In the genomic region with DNA sequence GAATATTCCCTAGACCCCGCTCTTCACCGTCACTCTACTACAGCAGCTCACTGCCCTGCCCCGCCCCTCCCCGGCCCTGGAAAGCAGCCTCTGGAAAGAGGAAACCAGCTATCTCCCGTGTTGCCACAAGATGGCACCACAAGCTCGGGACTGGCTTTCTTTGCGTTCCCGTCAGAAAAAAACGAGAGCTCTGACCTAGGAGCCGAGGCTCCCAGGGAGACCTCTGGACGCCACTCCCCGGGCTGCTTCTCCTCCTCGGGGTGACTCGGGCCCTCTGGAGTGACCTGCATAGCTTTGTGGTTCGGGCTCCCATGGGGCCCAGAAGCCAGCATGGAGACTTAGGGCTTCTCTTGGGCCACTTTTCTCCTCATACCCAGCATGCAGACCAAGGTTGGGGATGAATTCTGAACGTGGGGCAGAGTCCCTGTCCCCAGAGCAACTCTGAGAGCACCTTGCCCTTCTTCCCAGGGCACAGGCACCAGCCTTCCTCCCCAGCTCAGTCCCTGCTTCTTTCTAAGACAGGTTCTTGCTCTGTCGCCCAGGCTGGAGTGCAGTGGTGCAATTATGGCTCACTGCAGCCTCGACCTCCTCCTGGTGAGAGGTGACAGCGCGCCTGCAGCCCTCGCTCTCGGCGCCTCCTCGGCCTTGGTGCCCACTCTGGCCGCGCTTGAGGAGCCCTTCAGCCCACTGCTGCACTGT, we compare ENCODE assay signal across 8 cellular contexts. TPM values are rescaled to one million over a fixed set of nuclear protein-coding genes. Genes with fewer than 3 reads are reported as not detected.
DNase-seq lines count a peak whose midpoint lies in the region; ATAC-seq and TF ChIP-seq lines count a peak whose summit lies in the region.

No MANE protein-coding gene starts in this region.

- H3K27ac Mint-ChIP-seq in osteocyte (ENCODE audit: unreplicated experiment), result no peak overlapping the region

- H3K36me3 ChIP-seq in MG63 (no peaks in the 10 kb centered on the region), SJSA1 (no peaks in the 10 kb centered on the region), gastroesophageal sphincter (no peaks in the 10 kb centered on the region), thoracic aorta (no peaks in the 10 kb centered on the region)

- no peak for TF ChIP-seq EP300 in gastroesophageal sphincter (IDR thresholded peaks at IDR 0.05)

- peaks cover 10% of the 10 kb centered on the region for H3K27me3 Mint-ChIP-seq in osteocyte (ENCODE audit: unreplicated experiment)

- no peaks in the 10 kb centered on the region for H3K9me3 Mint-ChIP-seq in osteocyte (ENCODE audit: unreplicated experiment)

- H3K4me3 ChIP-seq in MG63, result no peak overlapping the region
- no peak overlapping the region for H3K4me3 ChIP-seq in SJSA1
- peak overlapping the region in 1 of 2 donors; percentile 28 for H3K4me3 ChIP-seq in gastroesophageal sphincter
- peak overlapping the region; percentile 55 for H3K4me3 ChIP-seq in thoracic aorta

- DNase-seq in G401 (ENCODE audit: low spot score), result peak; percentile 84
- peak; percentile 81 for DNase-seq in MG63
- peak; percentile 84 to 85 for DNase-seq in SJSA1 (ENCODE audit: low read depth in 1 of 2, low spot score in 2 of 2)
- DNase-seq in activated gamma-delta T cell treated with Interleukin-2 at 50 U/mL for 16 hours, result peak; percentile 69
- DNase-seq in osteocyte (ENCODE audit: extremely low spot score, unreplicated experiment), result peak; percentile 93
- DNase-seq in thoracic aorta (ENCODE audit: low spot score), result no peak

- in situ Hi-C loops in G401 (cut with HindIII; ENCODE audit: low sequenced_read_pairs), result loop anchor here (10.0 kb wide), 1 partner anchor 72 kb away; no protein-coding TSS in a partner anchor

- no peak overlapping the region for H3K27ac ChIP-seq in SJSA1
- peak overlapping the region in 1 of 4 donors; percentile 14 for H3K27ac ChIP-seq in gastroesophageal sphincter
- no peak overlapping the region for H3K27ac ChIP-seq in thoracic aorta

- WGBS in gastroesophageal sphincter (ENCODE audit: low coverage in 1 of 2), 2 donors, result 0% methylated on average over 1 to 13 of the region's 26 CpGs

- H3K4me1 Mint-ChIP-seq in osteocyte (ENCODE audit: unreplicated experiment), result peaks cover 10% of the 10 kb centered on the region

- peaks cover 10% of the 10 kb centered on the region for H3K4me1 ChIP-seq in SJSA1 (replicated peaks)
- H3K4me1 ChIP-seq in gastroesophageal sphincter, result peaks cover 0 to 11% (median 0%) of the 10 kb centered on the region in 3 donors
- peaks cover 0 to 9% of the 10 kb centered on the region in 2 donors for H3K4me1 ChIP-seq in thoracic aorta (ENCODE audit: control insufficient read depth in 1 of 2, low read depth in 2 of 2)

- H3K9me3 ChIP-seq in MG63 (peaks cover 5% of the 10 kb centered on the region; the same call in 1 of the 2 replicates), SJSA1 (replicated peaks) (no peaks in the 10 kb centered on the region), gastroesophageal sphincter (no peaks in the 10 kb centered on the region), thoracic aorta (no peaks in the 10 kb centered on the region)

- TF ChIP-seq CTCF in gastroesophageal sphincter (IDR thresholded peaks at IDR 0.05) (peak; percentile 59 to 92 (median 90)), osteocyte (IDR thresholded peaks at IDR 0.05) (peak; percentile 90), thoracic aorta (IDR thresholded peaks at IDR 0.05) (peak; percentile 81)

- ATAC-seq in gastroesophageal sphincter, result peak; percentile 87
- peak; percentile 57 for ATAC-seq in thoracic aorta (ENCODE audit: insufficient number of reproducible peaks, low FRiP score, low read depth)
- ATAC-seq in HG02938 (IDR thresholded peaks at IDR 0.05; ENCODE audit: unreplicated experiment), result no peak

- peaks cover 3% of the 10 kb centered on the region for H3K36me3 Mint-ChIP-seq in osteocyte (ENCODE audit: unreplicated experiment)

- H3K27me3 ChIP-seq in MG63 (no peaks in the 10 kb centered on the region), SJSA1 (replicated peaks) (no peaks in the 10 kb centered on the region), gastroesophageal sphincter (peaks cover 18% of the 10 kb centered on the region), thoracic aorta (replicated peaks; ENCODE audit: insufficient read depth) (no peaks in the 10 kb centered on the region)

- TF ChIP-seq POLR2A in gastroesophageal sphincter (IDR thresholded peaks at IDR 0.05), result no peak

- H3K4me3 Mint-ChIP-seq in osteocyte (ENCODE audit: unreplicated experiment), result peak overlapping the region; percentile 32

RNA-seq across cellular contexts. Expression of a gene that starts 19.0 kb away (rescaled TPM):
- total RNA-seq in G401 (2014; rRNA removed; shearing (Covaris generic)), result 6.0 and 13.0 TPM in 2 replicates
- total RNA-seq in MG63 (2014; rRNA removed; shearing (Covaris generic); ENCODE audit: low replicate concordance), result 45.3 and 53.1 TPM in 2 replicates
- total RNA-seq in SJSA1 (2014; rRNA removed; shearing (Covaris generic)), result 21.1 and 22.4 TPM in 2 replicates
- 10 to 100 TPM in 3 of 4 donors, 1 to 10 TPM in 1; 8.1 to 21.7 (median 13.7) TPM for total RNA-seq in gastroesophageal sphincter
- total RNA-seq in osteocyte, result 17.1 and 18.3 TPM in 2 replicates
- total RNA-seq in thoracic aorta, result 10 to 100 TPM; 23.6 to 37.9 TPM

RNA-seq across cellular contexts. Expression of a gene that starts 21.4 kb away (rescaled TPM):
- total RNA-seq in G401 (2014; rRNA removed; shearing (Covaris generic)), result 5.8 and 8.7 TPM in 2 replicates
- total RNA-seq in MG63 (2014; rRNA removed; shearing (Covaris generic); ENCODE audit: low replicate concordance), result 19.5 and 39.8 TPM in 2 replicates
- total RNA-seq in SJSA1 (2014; rRNA removed; shearing (Covaris generic)), result 27.1 and 41.6 TPM in 2 replicates
- total RNA-seq in gastroesophageal sphincter (10 to 100 TPM; 24.1 to 75.1 (median 52.1) TPM), osteocyte (60.6 and 63.1 TPM in 2 replicates), thoracic aorta (100 to 1,000 TPM in 1 of 2 donors, 10 to 100 TPM in 1; 77.2 to 138 TPM)

RNA-seq across cellular contexts. Expression of a gene that starts 46.9 kb away (rescaled TPM):
- 77.4 and 117 TPM in 2 replicates for total RNA-seq in G401 (2014; rRNA removed; shearing (Covaris generic))
- 206 and 224 TPM in 2 replicates for total RNA-seq in MG63 (2014; rRNA removed; shearing (Covaris generic); ENCODE audit: low replicate concordance)
- 8.3 and 10.1 TPM in 2 replicates for total RNA-seq in SJSA1 (2014; rRNA removed; shearing (Covaris generic))
- total RNA-seq in gastroesophageal sphincter (10 to 100 TPM; 22.9 to 63.0 (median 34.5) TPM), osteocyte (398 and 417 TPM in 2 replicates), thoracic aorta (100 to 1,000 TPM; 164 to 321 TPM)
